8 cellular contexts compared by ENCODE assay signal in the genomic region with DNA sequence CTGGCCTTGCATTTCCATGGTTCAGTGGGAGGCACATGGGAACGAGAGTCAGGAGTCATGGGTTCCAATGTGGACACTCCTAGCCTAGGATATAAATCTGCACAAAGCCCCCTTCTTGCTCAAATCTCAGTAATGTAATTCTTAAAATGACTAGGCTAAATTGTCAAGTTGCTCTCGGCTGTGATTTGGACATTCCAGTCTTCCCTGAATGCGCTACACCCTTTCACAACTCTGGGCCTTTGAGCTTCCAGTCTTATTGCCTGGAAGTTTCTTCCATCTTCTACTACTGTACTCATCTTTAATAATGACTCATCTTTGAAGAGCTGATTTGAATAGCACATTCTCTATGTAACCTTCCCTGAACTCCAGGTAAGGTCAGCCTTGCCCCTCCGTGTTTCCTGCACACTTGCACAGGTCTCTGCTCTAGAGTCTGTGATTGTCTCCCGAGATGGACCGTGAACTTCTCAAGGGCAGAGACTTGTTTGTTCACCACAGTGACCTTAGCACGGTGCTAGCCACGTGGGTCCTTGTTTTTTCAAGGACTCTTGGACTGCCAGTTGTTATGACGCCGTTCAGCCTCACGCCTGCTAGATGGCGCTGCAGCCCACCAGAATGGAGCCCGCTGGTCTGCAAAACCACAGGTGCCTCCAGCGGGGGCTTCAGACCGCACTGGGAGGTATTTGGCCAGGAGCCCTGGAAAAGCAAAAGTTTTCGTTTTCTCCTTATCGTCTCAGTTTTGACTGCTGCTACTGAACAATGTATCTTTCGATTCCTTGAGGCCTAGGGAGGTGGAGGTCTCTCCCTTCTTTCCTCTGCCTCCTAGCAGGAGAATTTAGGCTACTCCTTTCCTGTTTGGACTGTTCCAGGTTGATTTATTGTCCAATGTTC. TPM values are rescaled to one million over a fixed set of nuclear protein-coding genes. Genes with fewer than 3 reads are reported as not detected.
DNase-seq lines count a peak whose midpoint lies in the region; ATAC-seq lines count a peak whose summit lies in the region.

No MANE protein-coding gene starts in this region.

- H3K4me3 Mint-ChIP-seq in activated naive CD4-positive, alpha-beta T cell treated with anti-CD3 and anti-CD28 coated beads, Interleukin-2, amount 10 ng/mL, durations not matched to agents 7 days and 5 days: no peak overlapping the region

- no peaks in the 10 kb centered on the region for H3K9me3 Mint-ChIP-seq in activated naive CD4-positive, alpha-beta T cell treated with anti-CD3 and anti-CD28 coated beads, Interleukin-2, amount 10 ng/mL, durations not matched to agents 7 days and 5 days

- intact Hi-C loops in head of caudate nucleus (cut with DNase I): no loop called here
- intact Hi-C loops in posterior cingulate gyrus (cut with DNase I): loop anchor here (2.0 to 10.0 kb wide), 3 partner anchors 82 to 1056 kb away; no protein-coding TSS in a partner anchor
- intact Hi-C loops in aorta (cut with DNase I): loop anchor here (5.0 to 10.0 kb wide), 3 partner anchors 541 to 638 kb away; partner anchors contain the start of gene STX17 (in 1 of the 2)

- CTCF ChIA-PET in activated naive CD4-positive, alpha-beta T cell treated with anti-CD3 and anti-CD28 coated beads, Interleukin-2, amount 10 ng/mL, durations not matched to agents 7 days and 5 days (lab: Charles Lee): interaction anchor here (0.7 to 2.1 kb wide), 9 partner anchors 8 to 556 kb away, joined by 3 to 10 read pairs (median 3); partner anchors contain the start of genes ALG2 and SEC61B

- peaks cover 3% of the 10 kb centered on the region for H3K27me3 Mint-ChIP-seq in activated naive CD4-positive, alpha-beta T cell treated with anti-CD3 and anti-CD28 coated beads, Interleukin-2, amount 10 ng/mL, durations not matched to agents 7 days and 5 days

- peaks cover 10% of the 10 kb centered on the region for H3K4me1 Mint-ChIP-seq in activated naive CD4-positive, alpha-beta T cell treated with anti-CD3 and anti-CD28 coated beads, Interleukin-2, amount 10 ng/mL, durations not matched to agents 7 days and 5 days

- in situ Hi-C loops in KBM-7 (cut with MboI; ENCODE audit: low pct_unique_long_range_greater_than_20kb, low sequenced_read_pairs): no loop called here

- H3K27ac Mint-ChIP-seq in activated naive CD4-positive, alpha-beta T cell treated with anti-CD3 and anti-CD28 coated beads, Interleukin-2, amount 10 ng/mL, durations not matched to agents 7 days and 5 days: no peak overlapping the region

- H3K4me1 ChIP-seq in SJCRH30: no peaks in the 10 kb centered on the region
- no peaks in the 10 kb centered on the region for H3K4me1 ChIP-seq in aorta (ENCODE audit: control insufficient read depth in 1 of 2, insufficient read depth in 2 of 2, low read length in 2 of 2)

- H3K36me3 Mint-ChIP-seq in activated naive CD4-positive, alpha-beta T cell treated with anti-CD3 and anti-CD28 coated beads, Interleukin-2, amount 10 ng/mL, durations not matched to agents 7 days and 5 days: no peaks in the 10 kb centered on the region

- no peak overlapping the region for H3K4me3 ChIP-seq in SJCRH30
- no peak overlapping the region for H3K4me3 ChIP-seq in aorta (ENCODE audit: low read length in 2 of 2)

- no peaks in the 10 kb centered on the region; the same call in 1 of the 2 replicates for H3K27me3 ChIP-seq in SJCRH30
- no peaks in the 10 kb centered on the region for H3K27me3 ChIP-seq in aorta (ENCODE audit: control insufficient read depth in 1 of 2, insufficient read depth in 2 of 2, low read length in 1 of 2)

- ATAC-seq in GM21515 (IDR thresholded peaks at IDR 0.05; ENCODE audit: unreplicated experiment) (peak; percentile 61), aorta (ENCODE audit: low FRiP score) (peak; percentile 79)

- H3K9me3 ChIP-seq in SJCRH30 (replicated peaks): no peaks in the 10 kb centered on the region
- no peaks in the 10 kb centered on the region for H3K9me3 ChIP-seq in aorta (ENCODE audit: control insufficient read depth, low read length)

- no peak overlapping the region for H3K27ac ChIP-seq in SJCRH30
- no peak overlapping the region for H3K27ac ChIP-seq in aorta (ENCODE audit: low read depth in 1 of 2, low read length in 2 of 2)

- H3K36me3 ChIP-seq in SJCRH30 (no peaks in the 10 kb centered on the region), aorta (ENCODE audit: control insufficient read depth in 1 of 2, insufficient read depth in 2 of 2, low read length in 1 of 2) (no peaks in the 10 kb centered on the region)

- 19% methylated on average over 18 of the region's 18 CpGs for WGBS in aorta, 2 donors

- DNase-seq in DMS114 treated with DMSO at 0.1 percent for 48 hours (lab: John Stamatoyannopoulos, UW; ENCODE audit: unreplicated experiment) (peak; percentile 30), KBM-7 (peak; percentile 80), SJCRH30 (peak; percentile 79 to 87), head of caudate nucleus (peak; percentile 58 to 89 (median 78)), posterior cingulate gyrus (peak; percentile 58 to 97 (median 79)), aorta (peak; percentile 74 to 90)
- DNase-seq in activated naive CD4-positive, alpha-beta T cell treated with anti-CD3 and anti-CD28 coated beads, Interleukin-2, amount 10 ng/mL, durations not matched to agents 7 days and 5 days: peak; percentile 70

RNA-seq across cellular contexts. Expression of gene SEC61B, which starts 44.3 kb away (rescaled TPM):
- 139 and 141 TPM in 2 replicates for total RNA-seq in SJCRH30 (2014; rRNA removed; shearing (Covaris generic))
- 100 to 1,000 TPM in 1 of 2 donors, 10 to 100 TPM in 1; 95.0 to 111 TPM for total RNA-seq in aorta
- 100 to 1,000 TPM; 201 to 288 TPM for polyA plus RNA-seq in aorta

RNA-seq across cellular contexts. Expression of gene ALG2, which starts 44.6 kb away (rescaled TPM):
- total RNA-seq in SJCRH30 (2014; rRNA removed; shearing (Covaris generic)): 38.4 and 38.7 TPM in 2 replicates
- total RNA-seq in aorta: 10 to 100 TPM; 22.2 to 24.1 TPM
- polyA plus RNA-seq in aorta: 10 to 100 TPM; 15.4 to 16.2 TPM

Comparison
In these comparisons a context has a peak if more than half of its experiments do, and no peak if none do; other contexts are left out.
1. DNase-seq: peak in every context shown above with its lines; median percentile 83 in SJCRH30; 82 in aorta; 80 in KBM-7; 79 in posterior cingulate gyrus; 78 in head of caudate nucleus; 70 in activated naive CD4-positive, alpha-beta T cell treated with anti-CD3 and anti-CD28 coated beads, Interleukin-2, amount 10 ng/mL, durations not matched to agents 7 days and 5 days; 30 in DMS114 treated with DMSO at 0.1 percent for 48 hours.